Comparison of ENCODE assay signal across 25 cellular contexts in the genomic region with DNA sequence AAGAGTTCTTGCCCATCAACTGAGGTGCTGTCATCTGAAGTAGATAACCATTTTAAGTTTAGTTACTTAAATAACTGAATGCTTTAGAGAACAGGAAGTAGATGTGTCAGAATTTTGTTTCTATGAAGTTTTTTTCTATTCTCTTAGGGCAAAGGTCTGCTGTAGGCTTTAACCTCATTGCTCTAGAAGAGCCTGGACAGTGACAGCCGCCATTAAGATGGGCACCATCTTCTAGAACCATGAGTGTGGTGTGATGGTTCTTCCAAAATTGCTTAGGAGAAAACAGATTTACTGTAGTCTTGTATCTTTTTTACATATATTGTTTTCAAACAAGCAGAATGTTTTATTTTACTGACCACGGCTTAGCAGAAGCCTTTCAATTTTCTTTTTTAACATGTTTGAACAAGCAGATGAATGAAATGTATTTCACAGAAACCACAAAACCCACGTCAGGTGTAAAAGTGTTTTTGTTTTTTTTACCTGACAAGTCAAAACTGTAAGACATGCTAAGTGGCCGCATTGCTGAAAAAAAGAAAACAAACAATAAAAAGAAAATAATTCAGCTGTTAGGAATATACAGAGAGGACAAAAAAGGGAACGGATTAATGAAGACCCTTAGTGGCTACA.
"Had no signal": no experiment of that assay in that cellular context is flagged by ENCODE, and none has a peak within 500 bp of the region (broad histone marks: within the 10 kb centered on the region; RNA-seq: fewer than 3 reads in every experiment).

No MANE protein-coding gene starts in this region.

- H3K4me2 ChIP-seq: hepatocyte had no signal

- H3K9me3 ChIP-seq: psoas muscle, right lobe of liver, spleen, tibial nerve, upper lobe of right lung, vagina had no signal

- H3K36me3 Mint-ChIP-seq: naive B cell had no signal

- H3K27me3 Mint-ChIP-seq: stimulated activated memory B cell treated with anti-CD40 and anti-IgM and Interleukin-4, amounts not matched to agents 10 μg/mL and 1 μg/mL and 100 μg/mL, for 72 hours; stimulated activated naive CD8-positive, alpha-beta T cell treated with anti-CD3 and anti-CD28 coated beads, Interleukin-15, Interleukin-2, amounts not matched to agents 100 ng/mL and 50 ng/mL, for 24 hours had no signal

- H3K27ac Mint-ChIP-seq: endodermal cell; nephron progenitor cell; stimulated activated memory B cell treated with anti-CD40 and anti-IgM and Interleukin-4, amounts not matched to agents 10 μg/mL and 1 μg/mL and 100 μg/mL, for 72 hours; stimulated activated naive CD8-positive, alpha-beta T cell treated with anti-CD3 and anti-CD28 coated beads, Interleukin-15, Interleukin-2, amounts not matched to agents 100 ng/mL and 50 ng/mL, for 24 hours had no signal

- H3K9me3 Mint-ChIP-seq: endodermal cell; naive B cell; nephron progenitor cell; stimulated activated memory B cell treated with anti-CD40 and anti-IgM and Interleukin-4, amounts not matched to agents 10 μg/mL and 1 μg/mL and 100 μg/mL, for 72 hours; stimulated activated naive CD8-positive, alpha-beta T cell treated with anti-CD3 and anti-CD28 coated beads, Interleukin-15, Interleukin-2, amounts not matched to agents 100 ng/mL and 50 ng/mL, for 24 hours had no signal

- H3K4me1 ChIP-seq: psoas muscle, right lobe of liver, spleen, tibial nerve, upper lobe of right lung, vagina had no signal

- ATAC-seq: left colon; left ventricle myocardium superior; psoas muscle; right lobe of liver; stimulated activated memory B cell treated with anti-CD40 and anti-IgM and Interleukin-4, amounts not matched to agents 10 μg/mL and 1 μg/mL and 100 μg/mL, for 72 hours; upper lobe of right lung had no signal

- H3K27me3 ChIP-seq: hepatocyte, right lobe of liver, spleen, tibial nerve, upper lobe of right lung, vagina had no signal

- H3K27ac ChIP-seq: hepatocyte, psoas muscle, right lobe of liver, spleen, tibial nerve, upper lobe of right lung, vagina had no signal

- H2AFZ ChIP-seq: hepatocyte had no signal

- H3K36me3 ChIP-seq: right lobe of liver, spleen, vagina had no signal

- H3K4me3 ChIP-seq: hepatocyte, lung, psoas muscle, right lobe of liver, spleen, tibial nerve, upper lobe of right lung, vagina had no signal

- H3K4me1 Mint-ChIP-seq: endodermal cell; naive B cell; nephron progenitor cell; stimulated activated memory B cell treated with anti-CD40 and anti-IgM and Interleukin-4, amounts not matched to agents 10 μg/mL and 1 μg/mL and 100 μg/mL, for 72 hours had no signal

- DNase-seq: dermis blood vessel endothelial cell; effector CD4-positive, alpha-beta T cell; endodermal cell; foreskin melanocyte; head of caudate nucleus; left colon; left ventricle myocardium superior; mesendoderm; naive B cell; nephron progenitor cell; psoas muscle; retina; right lobe of liver; spleen; stimulated activated CD4-positive, alpha-beta T cell treated with anti-CD3 and anti-CD28 coated beads, Interleukin-15, amount 100 ng/mL, for 24 hours; stimulated activated CD4-positive, alpha-beta T cell treated with anti-CD3 and anti-CD28 coated beads, Interleukin-1b, Interleukin-23, amount 100 ng/mL, for 48 hours; stimulated activated CD4-positive, alpha-beta T cell treated with anti-CD3 and anti-CD28 coated beads, Interleukin-4, amount 100 ng/mL, for 24 hours; upper lobe of right lung had no signal

- FAIRE-seq: endothelial cell of umbilical vein had no signal

- H3K4me3 Mint-ChIP-seq: endodermal cell; naive B cell; nephron progenitor cell; stimulated activated memory B cell treated with anti-CD40 and anti-IgM and Interleukin-4, amounts not matched to agents 10 μg/mL and 1 μg/mL and 100 μg/mL, for 72 hours; stimulated activated naive CD8-positive, alpha-beta T cell treated with anti-CD3 and anti-CD28 coated beads, Interleukin-15, Interleukin-2, amounts not matched to agents 100 ng/mL and 50 ng/mL, for 24 hours had no signal
